ENCODE assay signal across 37 cellular contexts in genomic region chr2:226573158-226573557, GRCh38.
"Had no signal": no experiment of that assay in that cellular context is flagged by ENCODE, and none has a peak within 500 bp of the region (broad histone marks: within the 10 kb centered on the region; RNA-seq: fewer than 3 reads in every experiment).

No MANE protein-coding gene starts in this region.

- H3K9me3 Mint-ChIP-seq: activated naive CD4-positive, alpha-beta T cell treated with anti-CD3 and anti-CD28 coated beads, Interleukin-2, amount 10 ng/mL, durations not matched to agents 7 days and 5 days; activated naive CD4-positive, alpha-beta T cell treated with anti-CD3 and anti-CD28 coated beads, Interleukin-2, amount 50 U/mL, for 24 hours; activated naive CD4-positive, alpha-beta T cell treated with anti-CD3 and anti-CD28 coated beads, Interleukin-2, amount 50 U/mL, for 72 hours; activated naive CD8-positive, alpha-beta T cell treated with anti-CD3 and anti-CD28 coated beads, Interleukin-2, amount 10 ng/mL, durations not matched to agents 7 days and 5 days; activated naive CD8-positive, alpha-beta T cell treated with anti-CD3 and anti-CD28 coated beads, Interleukin-2, amount 50 U/mL, for 24 hours; activated T-cell treated with anti-CD3 and anti-CD28 coated beads, Interleukin-2, amount 50 U/mL, for 24 hours; activated T-cell treated with anti-CD3 and anti-CD28 coated beads, Interleukin-2, amount 50 U/mL, for 4 hours; activated T-helper 1 cell treated with anti-CD3 and anti-CD28 coated beads, Interleukin-12 subunit alpha, Interleukin-12 subunit beta, Interleukin-2, Interleukin-4 antibody, amounts not matched to agents 30 ng/mL and 10 ng/mL and 1 ng/mL, durations not matched to agents 14 hours and 24 hours and 36 hours; activated T-helper 17 cell treated with anti-CD3 and anti-CD28 coated beads, Interleukin-2, amount 50 U/mL, for 72 hours; activated T-helper 2 cell treated with anti-CD3 and anti-CD28 coated beads, Interferon-gamma antibody, Interleukin-2, Interleukin-4, amounts not matched to agents 10 μg/mL and 5 μg/mL and 100 μg/mL, durations not matched to agents 14 hours and 24 hours and 36 hours; central memory CD8-positive, alpha-beta T cell had no signal

- H3K4me1 ChIP-seq: adrenal gland, ascending aorta, body of pancreas, breast epithelium had no signal

- H3K36me3 ChIP-seq: adrenal gland, ascending aorta, brain microvascular endothelial cell, breast epithelium, cardiac muscle cell had no signal

- H3K4me1 Mint-ChIP-seq: activated naive CD4-positive, alpha-beta T cell treated with anti-CD3 and anti-CD28 coated beads, Interleukin-2, amount 10 ng/mL, durations not matched to agents 7 days and 5 days; activated naive CD4-positive, alpha-beta T cell treated with anti-CD3 and anti-CD28 coated beads, Interleukin-2, amount 50 U/mL, for 24 hours; activated naive CD8-positive, alpha-beta T cell treated with anti-CD3 and anti-CD28 coated beads for 36 hours; activated naive CD8-positive, alpha-beta T cell treated with anti-CD3 and anti-CD28 coated beads, Interleukin-2, amount 10 ng/mL, durations not matched to agents 7 days and 5 days; activated naive CD8-positive, alpha-beta T cell treated with anti-CD3 and anti-CD28 coated beads, Interleukin-2, amount 50 U/mL, for 24 hours; activated T-helper 17 cell treated with anti-CD3 and anti-CD28 coated beads, Interleukin-2, amount 50 U/mL, for 72 hours; brain; central memory CD8-positive, alpha-beta T cell had no signal

- ATAC-seq: activated naive CD4-positive, alpha-beta T cell treated with anti-CD3 and anti-CD28 coated beads, Interleukin-2, amount 50 U/mL, for 72 hours; activated naive CD8-positive, alpha-beta T cell treated with anti-CD3 and anti-CD28 coated beads, Interleukin-2, amount 50 U/mL, for 24 hours; activated T-cell treated with anti-CD3 and anti-CD28 coated beads, Interleukin-2, amount 50 U/mL, for 4 hours; activated T-cell treated with anti-CD3 and anti-CD28 coated beads, Interleukin-2, amount 50 U/mL, for 72 hours; activated T-helper 17 cell treated with anti-CD3 and anti-CD28 coated beads, Interleukin-2, amount 50 U/mL, for 72 hours; body of pancreas had no signal

- DNase-seq: activated effector memory CD4-positive, alpha-beta T cell treated with anti-CD3 and anti-CD28 coated beads, Interleukin-2, amount 50 U/mL, for 16 hours; activated effector memory CD4-positive, alpha-beta T cell treated with Interleukin-2 at 50 U/mL for 16 hours; activated gamma-delta T cell; activated gamma-delta T cell treated with Interleukin-2 at 50 U/mL for 16 hours; activated naive CD4-positive, alpha-beta T cell; activated naive CD4-positive, alpha-beta T cell treated with anti-CD3 and anti-CD28 coated beads for 36 hours; activated naive CD4-positive, alpha-beta T cell treated with anti-CD3 and anti-CD28 coated beads, Interleukin-2, amount 10 ng/mL, durations not matched to agents 7 days and 5 days; activated naive CD4-positive, alpha-beta T cell treated with anti-CD3 and anti-CD28 coated beads, Interleukin-2, amount 50 U/mL, for 16 hours; activated naive CD4-positive, alpha-beta T cell treated with Interleukin-2 at 50 U/mL for 16 hours; activated naive CD8-positive, alpha-beta T cell treated with anti-CD3 and anti-CD28 coated beads for 36 hours; activated naive CD8-positive, alpha-beta T cell treated with anti-CD3 and anti-CD28 coated beads, Interleukin-2, amount 10 ng/mL, durations not matched to agents 7 days and 5 days; activated naive CD8-positive, alpha-beta T cell treated with anti-CD3 and anti-CD28 coated beads, Interleukin-2, amount 50 U/mL, for 24 hours; activated T-cell treated with anti-CD3 and anti-CD28 coated beads, Interleukin-2, amount 50 U/mL, for 24 hours; activated T-cell treated with anti-CD3 and anti-CD28 coated beads, Interleukin-2, amount 50 U/mL, for 4 hours; activated T-cell treated with anti-CD3 and anti-CD28 coated beads, Interleukin-2, amount 50 U/mL, for 48 hours; activated T-cell treated with anti-CD3 and anti-CD28 coated beads, Interleukin-2, amount 50 U/mL, for 72 hours; adrenal gland; amniotic stem cell; amygdala; anterior cingulate cortex; aorta; body of pancreas; brain microvascular endothelial cell; caudate nucleus; central memory CD4-positive, alpha-beta T cell; cerebellar nuclear complex had no signal

- H3K9me3 ChIP-seq: adrenal gland, ascending aorta, body of pancreas, breast epithelium had no signal

- H3K27me3 ChIP-seq: adrenal gland, ascending aorta, body of pancreas, brain microvascular endothelial cell, breast epithelium, cardiac muscle cell had no signal

- H3K4me3 ChIP-seq: adrenal gland, ascending aorta, body of pancreas, breast epithelium, cardiac muscle cell had no signal

- H3K27ac ChIP-seq: adrenal gland, ascending aorta, body of pancreas, brain microvascular endothelial cell, breast epithelium, cardiac muscle cell had no signal

- H3K27ac Mint-ChIP-seq: activated naive CD4-positive, alpha-beta T cell treated with anti-CD3 and anti-CD28 coated beads for 36 hours; activated naive CD4-positive, alpha-beta T cell treated with anti-CD3 and anti-CD28 coated beads, Interleukin-2, amount 10 ng/mL, durations not matched to agents 7 days and 5 days; activated naive CD4-positive, alpha-beta T cell treated with anti-CD3 and anti-CD28 coated beads, Interleukin-2, amount 50 U/mL, for 24 hours; activated naive CD4-positive, alpha-beta T cell treated with anti-CD3 and anti-CD28 coated beads, Interleukin-2, amount 50 U/mL, for 72 hours; activated naive CD8-positive, alpha-beta T cell; activated naive CD8-positive, alpha-beta T cell treated with anti-CD3 and anti-CD28 coated beads for 36 hours; activated naive CD8-positive, alpha-beta T cell treated with anti-CD3 and anti-CD28 coated beads, Interleukin-2, amount 10 ng/mL, durations not matched to agents 7 days and 5 days; activated naive CD8-positive, alpha-beta T cell treated with anti-CD3 and anti-CD28 coated beads, Interleukin-2, amount 50 U/mL, for 24 hours; activated T-cell treated with anti-CD3 and anti-CD28 coated beads, Interleukin-2, amount 50 U/mL, for 24 hours; activated T-cell treated with anti-CD3 and anti-CD28 coated beads, Interleukin-2, amount 50 U/mL, for 72 hours; activated T-helper 1 cell treated with anti-CD3 and anti-CD28 coated beads, Interleukin-12 subunit alpha, Interleukin-12 subunit beta, Interleukin-2, Interleukin-4 antibody, amounts not matched to agents 30 ng/mL and 10 ng/mL and 1 ng/mL, durations not matched to agents 14 hours and 24 hours and 36 hours; activated T-helper 17 cell treated with anti-CD3 and anti-CD28 coated beads, Interleukin-2, amount 50 U/mL, for 72 hours; activated T-helper 2 cell treated with anti-CD3 and anti-CD28 coated beads, Interferon-gamma antibody, Interleukin-2, Interleukin-4, amounts not matched to agents 10 μg/mL and 5 μg/mL and 100 μg/mL, durations not matched to agents 14 hours and 24 hours and 36 hours; brain had no signal

- H3K4me3 Mint-ChIP-seq: activated naive CD4-positive, alpha-beta T cell treated with anti-CD3 and anti-CD28 coated beads for 36 hours; activated naive CD4-positive, alpha-beta T cell treated with anti-CD3 and anti-CD28 coated beads, Interleukin-2, amount 10 ng/mL, durations not matched to agents 7 days and 5 days; activated naive CD4-positive, alpha-beta T cell treated with anti-CD3 and anti-CD28 coated beads, Interleukin-2, amount 50 U/mL, for 24 hours; activated naive CD8-positive, alpha-beta T cell; activated naive CD8-positive, alpha-beta T cell treated with anti-CD3 and anti-CD28 coated beads for 36 hours; activated naive CD8-positive, alpha-beta T cell treated with anti-CD3 and anti-CD28 coated beads, Interleukin-2, amount 10 ng/mL, durations not matched to agents 7 days and 5 days; activated naive CD8-positive, alpha-beta T cell treated with anti-CD3 and anti-CD28 coated beads, Interleukin-2, amount 50 U/mL, for 24 hours; activated T-cell treated with anti-CD3 and anti-CD28 coated beads, Interleukin-2, amount 50 U/mL, for 24 hours; activated T-cell treated with anti-CD3 and anti-CD28 coated beads, Interleukin-2, amount 50 U/mL, for 4 hours; activated T-cell treated with anti-CD3 and anti-CD28 coated beads, Interleukin-2, amount 50 U/mL, for 72 hours; activated T-helper 1 cell treated with anti-CD3 and anti-CD28 coated beads, Interleukin-12 subunit alpha, Interleukin-12 subunit beta, Interleukin-2, Interleukin-4 antibody, amounts not matched to agents 30 ng/mL and 10 ng/mL and 1 ng/mL, durations not matched to agents 14 hours and 24 hours and 36 hours; activated T-helper 17 cell treated with anti-CD3 and anti-CD28 coated beads, Interleukin-2, amount 50 U/mL, for 72 hours; brain; central memory CD8-positive, alpha-beta T cell had no signal

- H3K36me3 Mint-ChIP-seq: activated naive CD4-positive, alpha-beta T cell treated with anti-CD3 and anti-CD28 coated beads, Interleukin-2, amount 10 ng/mL, durations not matched to agents 7 days and 5 days; activated naive CD4-positive, alpha-beta T cell treated with anti-CD3 and anti-CD28 coated beads, Interleukin-2, amount 50 U/mL, for 24 hours; activated naive CD4-positive, alpha-beta T cell treated with anti-CD3 and anti-CD28 coated beads, Interleukin-2, amount 50 U/mL, for 72 hours; activated naive CD8-positive, alpha-beta T cell; activated naive CD8-positive, alpha-beta T cell treated with anti-CD3 and anti-CD28 coated beads for 36 hours; activated naive CD8-positive, alpha-beta T cell treated with anti-CD3 and anti-CD28 coated beads, Interleukin-2, amount 10 ng/mL, durations not matched to agents 7 days and 5 days; brain had no signal

- H3K27me3 Mint-ChIP-seq: activated naive CD4-positive, alpha-beta T cell treated with anti-CD3 and anti-CD28 coated beads, Interleukin-2, amount 10 ng/mL, durations not matched to agents 7 days and 5 days; activated naive CD8-positive, alpha-beta T cell treated with anti-CD3 and anti-CD28 coated beads, Interleukin-2, amount 50 U/mL, for 24 hours; activated T-helper 17 cell treated with anti-CD3 and anti-CD28 coated beads, Interleukin-2, amount 50 U/mL, for 72 hours; brain had no signal
